Comparison of ENCODE assay signal across 17 cellular contexts in the genomic region with DNA sequence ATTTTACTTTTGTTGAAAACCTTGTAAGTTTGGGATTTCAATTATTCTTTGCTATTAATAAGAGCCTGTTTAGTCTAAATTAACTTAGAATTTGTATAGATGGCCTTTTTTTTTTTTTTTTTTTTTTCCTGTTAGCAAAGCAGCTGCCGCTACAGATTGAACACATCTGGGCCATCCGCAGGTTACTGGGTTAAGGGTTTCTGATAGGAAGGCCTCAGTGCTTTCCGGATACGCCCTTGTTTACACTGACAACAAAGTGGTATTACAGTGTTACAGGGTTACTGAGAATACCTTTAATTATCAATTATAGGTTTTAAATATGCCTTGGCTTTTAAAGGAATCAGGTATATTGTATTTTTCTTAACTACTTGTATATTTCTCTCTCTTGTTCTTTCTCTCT.
A peak's percentile ranks its signal among the peaks of the same experiment; 100 is the strongest.
DNase-seq lines count a peak whose midpoint lies in the region; ATAC-seq and TF ChIP-seq lines count a peak whose summit lies in the region.
"Had no signal": no experiment of that assay in that cellular context is flagged by ENCODE, and none has a peak within 500 bp of the region (broad histone marks: within the 10 kb centered on the region; RNA-seq: fewer than 3 reads in every experiment).

No MANE protein-coding gene starts in this region.

- H3K9me3 Mint-ChIP-seq in Caco-2 (ENCODE audit: unreplicated experiment) = peaks cover 20% of the 10 kb centered on the region

- H3K27me3 ChIP-seq in Caco-2 (replicated peaks; ENCODE audit: control insufficient read depth, insufficient read depth, low read length) (no peaks in the 10 kb centered on the region), IMR-90 (ENCODE audit: control insufficient read depth, insufficient read depth, low read length) (no peaks in the 10 kb centered on the region), right lobe of liver (no peaks in the 10 kb centered on the region)
- H3K27me3 ChIP-seq: Peyer's patch, SJSA1 had no signal

- H4K20me1 ChIP-seq in IMR-90 (ENCODE audit: insufficient read depth, low read length) = no peaks in the 10 kb centered on the region

- H3K9ac ChIP-seq in IMR-90 (ENCODE audit: low read depth, low read length) = no peak overlapping the region

- H3K79me1 ChIP-seq in IMR-90 (ENCODE audit: low read depth in 1 of 2, low read length in 2 of 2) = no peaks in the 10 kb centered on the region; a peak in 1 of 4 replicates

- no peak overlapping the region for H4K91ac ChIP-seq in IMR-90 (ENCODE audit: insufficient read depth, low read depth, low read length)

- H3K4me1 ChIP-seq in Caco-2 (no peaks in the 10 kb centered on the region; the same call in 1 of the 2 replicates), IMR-90 (ENCODE audit: control insufficient read depth, insufficient read depth, low read length) (no peaks in the 10 kb centered on the region), right lobe of liver (peaks cover 0 to 13% (median 2%) of the 10 kb centered on the region in 4 donors)
- H3K4me1 ChIP-seq: Peyer's patch, SJSA1 had no signal

- BruUV-seq in Caco-2 (replicated peaks; lab: Mats Ljungman, UMichigan) = no TSS peak
- no TSS peak for BruUV-seq in IMR-90 (replicated peaks; lab: Mats Ljungman, UMichigan)

- H2BK120ac ChIP-seq in IMR-90 (ENCODE audit: low read depth, low read length) = no peak overlapping the region

- no peak overlapping the region for H3K56ac ChIP-seq in IMR-90 (ENCODE audit: extremely low read depth, insufficient read depth, low read length)

- in situ Hi-C loops in IMR-90 (cut with MboI; ENCODE audit: low sequenced_read_pairs) (no loop called here), astrocyte of the spinal cord (cut with HindIII; ENCODE audit: low sequenced_read_pairs) (no loop called here)

- no peak overlapping the region for H3K27ac ChIP-seq in IMR-90 (ENCODE audit: insufficient read depth, low read length)
- H3K27ac ChIP-seq in right lobe of liver = peak overlapping the region in 2 of 3 donors; percentile 39 to 41
- H3K27ac ChIP-seq: Peyer's patch, SJSA1 had no signal

- H3K4me3 ChIP-seq in Caco-2 (ENCODE audit: low read depth, low read length) (no peak overlapping the region), IMR-90 (ENCODE audit: insufficient read depth, low read depth, low read length) (no peak overlapping the region), astrocyte of the spinal cord (ENCODE audit: low read depth, low read length) (peak overlapping the region; percentile 10), right lobe of liver (no peak overlapping the region)
- H3K4me3 ChIP-seq: Peyer's patch, SJSA1 had no signal

- H3K27ac Mint-ChIP-seq in Caco-2 (ENCODE audit: unreplicated experiment) = peak overlapping the region; percentile 69

- DNase-seq in Caco-2 (no peak), IMR-90 (no peak), astrocyte of the spinal cord (ENCODE audit: low read depth, low spot score) (no peak), right lobe of liver (peak; percentile 38 to 65 (median 57)), GM10266 (ENCODE audit: extremely low spot score) (no peak), SIG-M5 treated with dmso at 0.1 percent for 504 hours (lab: John Stamatoyannopoulos, UW; ENCODE audit: unreplicated experiment) (no peak), kidney glomerular epithelial cell (lab: John Stamatoyannopoulos, UW) (no peak), pons (ENCODE audit: low spot score) (no peak)
- DNase-seq: DMS79 treated with DMSO at 0.1 percent for 48 hours, Karpas-422, NCI-H1694, NCI-H2107, NCI-H2227 treated with DMSO at 0.1 percent for 48 hours, NCI-H510A, NCI-H82, Peyer's patch had no signal

- peaks cover 7% of the 10 kb centered on the region for H3K4me1 Mint-ChIP-seq in Caco-2 (ENCODE audit: low read depth, unreplicated experiment)

- no peak overlapping the region for H2AK5ac ChIP-seq in IMR-90 (ENCODE audit: low read depth, low read length)

- TF ChIP-seq POLR2A in IMR-90 (IDR thresholded peaks at IDR 0.05; ENCODE audit: low read depth, low read length) (no peak), right lobe of liver (IDR thresholded peaks at IDR 0.05) (no peak)

- H4K5ac ChIP-seq in IMR-90 (ENCODE audit: low read depth, low read length) = no peak overlapping the region

- intact Hi-C loops in Caco-2 (cut with micrococcal nuclease; ENCODE audit: unreplicated experiment) = no loop called here
- intact Hi-C loops in IMR-90 (cut with micrococcal nuclease) = no loop called here
- intact Hi-C loops in right lobe of liver (cut with DNase I) = no loop called here

- no peak overlapping the region for H3K4me2 ChIP-seq in IMR-90 (ENCODE audit: low read depth, low read length)

- CTCF ChIA-PET in Caco-2 (lab: Charles Lee) = no interaction called here
- CTCF ChIA-PET in IMR-90 (lab: Yijun Ruan, JAX) = no interaction called here

- H3K14ac ChIP-seq in IMR-90 (replicated peaks; ENCODE audit: low read depth, low read length) = no peak overlapping the region; the same call in 1 of the 2 replicates

- H3K9me1 ChIP-seq in IMR-90 (ENCODE audit: insufficient read depth, low read length) = no peaks in the 10 kb centered on the region

- H2BK20ac ChIP-seq in IMR-90 (ENCODE audit: low read depth, low read length) = no peak overlapping the region

- peaks cover 6% of the 10 kb centered on the region for H3K36me3 Mint-ChIP-seq in Caco-2 (ENCODE audit: insufficient read depth, unreplicated experiment)

- no peak overlapping the region for H3K18ac ChIP-seq in IMR-90 (ENCODE audit: low read depth, low read length)

- POLR2A ChIA-PET in Caco-2 (lab: Charles Lee) (no interaction called here), IMR-90 (lab: Charles Lee; ENCODE audit: unreplicated experiment) (no interaction called here)

- no peak overlapping the region for H3K4ac ChIP-seq in IMR-90 (ENCODE audit: low read depth, low read length)

- peak overlapping the region; percentile 74; the same call in 1 of the 3 replicates for H2BK15ac ChIP-seq in IMR-90 (ENCODE audit: low read depth, low read length)

- H3K36me3 ChIP-seq in Caco-2 (ENCODE audit: control insufficient read depth, insufficient read depth, low read length) (no peaks in the 10 kb centered on the region), IMR-90 (ENCODE audit: control insufficient read depth, insufficient read depth, low read length) (no peaks in the 10 kb centered on the region; the same call in 1 of the 2 replicates), right lobe of liver (no peaks in the 10 kb centered on the region)
- H3K36me3 ChIP-seq: Peyer's patch, SJSA1 had no signal

- no CpG with 5 or more reads among the region's 4 CpGs for WGBS in IMR-90 (ENCODE audit: extremely low coverage in 2 of 2, insufficient read length in 1 of 2), 2 experiments
- WGBS in right lobe of liver (ENCODE audit: insufficient coverage, low coverage, low lambda C conversion rate, missing lambda C conversion rate) = 18% methylated on average over 4 of the region's 4 CpGs

- H2AFZ ChIP-seq in IMR-90 (replicated peaks; ENCODE audit: low read length, poor library complexity) = no peak overlapping the region

- no peak overlapping the region for H4K8ac ChIP-seq in IMR-90 (ENCODE audit: low read depth in 2 of 2, low read length in 2 of 2)

- ATAC-seq in IMR-90 (ENCODE audit: low read depth) = no peak
- ATAC-seq in right lobe of liver = peak; percentile 77 to 89 (median 84)

- no peak overlapping the region for H2BK5ac ChIP-seq in IMR-90 (ENCODE audit: low read depth, low read length, poor library complexity, severe bottlenecking)

- H2AK9ac ChIP-seq in IMR-90 (replicated peaks; ENCODE audit: low read depth, low read length, poor library complexity) = no peak overlapping the region

- H3K9me3 ChIP-seq in Caco-2 = peaks cover 3% of the 10 kb centered on the region; the same call in 1 of the 2 replicates
- H3K9me3 ChIP-seq in IMR-90 (ENCODE audit: control insufficient read depth, insufficient read depth, low read length) = no peaks in the 10 kb centered on the region
- no peaks in the 10 kb centered on the region for H3K9me3 ChIP-seq in right lobe of liver
- H3K9me3 ChIP-seq: Peyer's patch, SJSA1 had no signal

- dilution Hi-C loops in IMR-90 (cut with HindIII; ENCODE audit: low sequenced_read_pairs, unreplicated experiment) = no loop called here

- no peak overlapping the region for H3K23ac ChIP-seq in IMR-90 (ENCODE audit: low read depth, low read length)

- no peak for TF ChIP-seq RAD21 in IMR-90 (IDR thresholded peaks at IDR 0.05; ENCODE audit: low read length)

- TF ChIP-seq CTCF in Caco-2 (IDR thresholded peaks at IDR 0.05; ENCODE audit: insufficient read depth in 1 of 2, low read depth in 1 of 2, low read length in 1 of 2, severe bottlenecking in 1 of 2, unreplicated experiment in 1 of 2) = no peak
- TF ChIP-seq CTCF in IMR-90 (conservative IDR thresholded peaks at IDR 0.05; ENCODE audit: low read depth, low read length) = no peak
- TF ChIP-seq CTCF in astrocyte of the spinal cord (IDR thresholded peaks at IDR 0.05; ENCODE audit: low read depth, low read length) = no peak
- TF ChIP-seq CTCF in right lobe of liver (IDR thresholded peaks at IDR 0.05) = no peak
- no peak for TF ChIP-seq CTCF in GM10266 (IDR thresholded peaks at IDR 0.05; ENCODE audit: control insufficient read depth, insufficient read depth, low read depth, missing control alignments)

- H3K4me3 Mint-ChIP-seq in Caco-2 (ENCODE audit: unreplicated experiment) = peak overlapping the region; percentile 57

- no peaks in the 10 kb centered on the region for H3K27me3 Mint-ChIP-seq in Caco-2 (ENCODE audit: insufficient read depth, unreplicated experiment)

TF ChIP-seq in IMR-90, 13 proteins besides CTCF, POLR2A, EP300 and RAD21:
- TF ChIP-seq CHD1 (IDR thresholded peaks at IDR 0.05; ENCODE audit: low read depth, low read length) (no peak), NFE2L2 (IDR thresholded peaks at IDR 0.05; ENCODE audit: low read depth, low read length) (no peak)
- TF ChIP-seq, protein P1, sequence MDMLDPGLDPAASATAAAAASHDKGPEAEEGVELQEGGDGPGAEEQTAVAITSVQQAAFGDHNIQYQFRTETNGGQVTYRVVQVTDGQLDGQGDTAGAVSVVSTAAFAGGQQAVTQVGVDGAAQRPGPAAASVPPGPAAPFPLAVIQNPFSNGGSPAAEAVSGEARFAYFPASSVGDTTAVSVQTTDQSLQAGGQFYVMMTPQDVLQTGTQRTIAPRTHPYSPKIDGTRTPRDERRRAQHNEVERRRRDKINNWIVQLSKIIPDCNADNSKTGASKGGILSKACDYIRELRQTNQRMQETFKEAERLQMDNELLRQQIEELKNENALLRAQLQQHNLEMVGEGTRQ (IDR thresholded peaks at IDR 0.05; ENCODE audit: low read depth, low read length) = no peak

Comparison
In these comparisons a context has a peak if more than half of its experiments do, and no peak if none do; other contexts are left out.
1. DNase-seq: peak in right lobe of liver (3 of 3); none in Caco-2 (0 of 2), IMR-90 (single experiment), astrocyte of the spinal cord (single experiment), GM10266 (single experiment), SIG-M5 treated with dmso at 0.1 percent for 504 hours (single experiment), kidney glomerular epithelial cell (single experiment) and pons (single experiment).